Comparison of ENCODE assay signal across 11 cellular contexts in the genomic region with DNA sequence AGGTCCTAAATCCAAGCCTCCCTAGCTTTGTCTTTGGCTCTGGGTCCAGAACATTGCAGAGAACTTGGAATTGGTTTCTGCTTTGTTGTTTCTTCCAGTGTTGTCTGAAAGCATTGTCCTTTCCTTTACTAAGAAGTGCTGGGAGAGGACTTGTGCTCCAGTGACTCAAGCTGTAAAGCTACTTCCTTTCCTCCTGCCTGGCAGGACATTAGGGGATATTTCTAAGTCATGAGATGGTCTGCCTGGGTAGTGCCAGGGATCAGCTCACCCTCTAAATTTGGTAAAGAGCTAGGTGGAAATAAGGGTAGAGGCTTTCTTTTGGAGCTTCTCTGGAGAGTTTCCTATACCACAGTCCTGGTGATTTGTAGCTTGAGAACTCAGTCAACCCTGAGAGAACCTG.
"Had no signal": no experiment of that assay in that cellular context is flagged by ENCODE, and none has a peak within 500 bp of the region (broad histone marks: within the 10 kb centered on the region; RNA-seq: fewer than 3 reads in every experiment).

No MANE protein-coding gene starts in this region.

- H3K4me3 Mint-ChIP-seq: activated naive CD4-positive, alpha-beta T cell treated with anti-CD3 and anti-CD28 coated beads, Interleukin-2, amount 50 U/mL, for 24 hours; stimulated activated naive B cell treated with anti-CD40 and anti-IgM and Interleukin-4, amounts not matched to agents 10 μg/mL and 1 μg/mL and 100 μg/mL, for 72 hours; T-helper 1 cell treated with Interleukin-12 subunit alpha and Interleukin-12 subunit beta and Interleukin-4 antibody, amounts not matched to agents 30 μg/mL and 1 μg/mL, for 36 hours; type B pancreatic cell had no signal

- H3K4me1 ChIP-seq: parathyroid adenoma had no signal

- H3K27me3 ChIP-seq: hepatocyte had no signal

- ATAC-seq: stimulated activated naive B cell treated with anti-CD40 and anti-IgM and Interleukin-4, amounts not matched to agents 10 μg/mL and 1 μg/mL and 100 μg/mL, for 72 hours had no signal

- H3K36me3 ChIP-seq: spleen had no signal

- H3K27ac ChIP-seq: hepatocyte, parathyroid adenoma had no signal

- H3K27ac Mint-ChIP-seq: activated naive CD4-positive, alpha-beta T cell treated with anti-CD3 and anti-CD28 coated beads, Interleukin-2, amount 50 U/mL, for 24 hours; activated T-helper 2 cell treated with anti-CD3 and anti-CD28 coated beads, Interferon-gamma antibody, Interleukin-2, Interleukin-4, amounts not matched to agents 10 μg/mL and 5 μg/mL and 100 μg/mL, durations not matched to agents 14 hours and 24 hours and 36 hours; stimulated activated naive B cell treated with anti-CD40 and anti-IgM and Interleukin-4, amounts not matched to agents 10 μg/mL and 1 μg/mL and 100 μg/mL, for 72 hours; T-helper 1 cell treated with Interleukin-12 subunit alpha and Interleukin-12 subunit beta and Interleukin-4 antibody, amounts not matched to agents 30 μg/mL and 1 μg/mL, for 36 hours; type B pancreatic cell had no signal

- H3K36me3 Mint-ChIP-seq: activated naive CD4-positive, alpha-beta T cell treated with anti-CD3 and anti-CD28 coated beads, Interleukin-2, amount 50 U/mL, for 24 hours had no signal

- H3K27me3 Mint-ChIP-seq: stimulated activated naive B cell treated with anti-CD40 and anti-IgM and Interleukin-4, amounts not matched to agents 10 μg/mL and 1 μg/mL and 100 μg/mL, for 72 hours; type B pancreatic cell had no signal

- H3K4me1 Mint-ChIP-seq: activated naive CD4-positive, alpha-beta T cell treated with anti-CD3 and anti-CD28 coated beads, Interleukin-2, amount 50 U/mL, for 24 hours had no signal

- H3K9me3 ChIP-seq: spleen had no signal

- DNase-seq: kidney; right cardiac atrium; spleen; stimulated activated CD4-positive, alpha-beta T cell treated with anti-CD3 and anti-CD28 coated beads, Interleukin-1b, Interleukin-23, amount 100 ng/mL, for 48 hours; stimulated activated naive B cell treated with anti-CD40 and anti-IgM and Interleukin-4, amounts not matched to agents 10 μg/mL and 1 μg/mL and 100 μg/mL, for 72 hours had no signal

- H3K4me3 ChIP-seq: hepatocyte had no signal
